ENCODE assay signal across 8 cellular contexts in the genomic region with DNA sequence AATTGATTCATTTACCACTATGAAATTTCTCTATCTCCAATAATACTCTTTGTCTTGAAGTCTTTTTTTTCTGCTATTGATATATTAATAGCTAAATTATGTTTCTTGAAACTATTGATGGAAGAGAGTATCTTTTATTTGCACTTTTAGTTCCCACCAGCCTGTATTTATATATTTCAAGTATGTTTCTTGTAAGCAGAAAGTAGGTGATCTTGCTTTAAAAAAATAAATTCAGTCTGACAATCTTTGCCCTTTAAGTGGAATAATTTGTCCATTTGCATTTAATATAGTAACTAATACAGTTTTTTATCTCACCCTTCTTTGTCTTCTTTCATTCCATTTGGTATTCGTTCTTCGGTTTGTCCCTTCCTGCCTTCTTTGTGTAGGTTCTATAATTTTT.
"Had no signal": no experiment of that assay in that cellular context is flagged by ENCODE, and none has a peak within 500 bp of the region (broad histone marks: within the 10 kb centered on the region; RNA-seq: fewer than 3 reads in every experiment).

No MANE protein-coding gene starts in this region.

- H3K27ac ChIP-seq: HL-60, KMS-11 had no signal

- FAIRE-seq: HepG2, HTR-8/SVneo had no signal

- H3K27me3 Mint-ChIP-seq: IgD-negative memory B cell had no signal

- H3K9ac ChIP-seq: KMS-11 had no signal

- H3K4me1 Mint-ChIP-seq: IgD-negative memory B cell had no signal

- H3K4me2 ChIP-seq: KMS-11 had no signal

- H3K27ac Mint-ChIP-seq: IgD-negative memory B cell had no signal

- ATAC-seq: HepG2 had no signal

- H3K4me3 Mint-ChIP-seq: IgD-negative memory B cell had no signal

- DNase-seq: IMR-90, KBM-7, KG1 had no signal
